Comparison of ENCODE assay signal across 1 cellular context in genomic region chr20:44965651-44966029, GRCh38.
TF ChIP-seq lines count a peak whose summit lies in the region.

No MANE protein-coding gene starts in this region.

TF ChIP-seq in H1, 55 proteins besides CTCF, POLR2A, EP300 and RAD21:
- TF ChIP-seq PHF8 (conservative IDR thresholded peaks at IDR 0.05; ENCODE audit: low read depth, low read length) (no peak), ZNF274 (IDR thresholded peaks at IDR 0.05; ENCODE audit: borderline replicate concordance, extremely low read depth, low read length) (no peak), CHD7 (IDR thresholded peaks at IDR 0.05; ENCODE audit: insufficient replicate concordance, low read length) (no peak), RXRA (IDR thresholded peaks at IDR 0.05; ENCODE audit: insufficient read depth, low read depth, low read length) (no peak)
